In genomic region chr19:3213159-3213558, GRCh38 we compare ENCODE assay signal across 1 cellular context.
TF ChIP-seq lines count a peak whose summit lies in the region.

No MANE protein-coding gene starts in this region.

TF ChIP-seq in K562, 482 proteins besides CTCF, POLR2A, EP300 and RAD21:
- TF ChIP-seq ZNF263 (CRISPR knock-in tag; IDR thresholded peaks at IDR 0.05; ENCODE audit: borderline replicate concordance) (peak; percentile 71), ARID1B (IDR thresholded peaks at IDR 0.05) (no peak), BRF2 (IDR thresholded peaks at IDR 0.05; ENCODE audit: borderline replicate concordance, insufficient read depth, insufficient read length) (no peak), BCOR (IDR thresholded peaks at IDR 0.05) (peak; percentile 75; the same call in 1 of the 2 replicates), RBM25 (IDR thresholded peaks at IDR 0.05; ENCODE audit: low read depth, low read length, severe bottlenecking) (peak; percentile 69), KDM1A (IDR thresholded peaks at IDR 0.05) (peak in 1 of 2 experiments; percentile 25; a peak in 1 of 4 replicates), ESRRA (IDR thresholded peaks at IDR 0.05; ENCODE audit: borderline replicate concordance, low read depth) (peak; percentile 18; the same call in 1 of the 2 replicates), STAT5A (IDR thresholded peaks at IDR 0.05; ENCODE audit: borderline replicate concordance, low read length) (no peak), SMARCA5 (IDR thresholded peaks at IDR 0.05) (peak; percentile 70; the same call in 1 of the 2 replicates), ATF7 (IDR thresholded peaks at IDR 0.05) (no peak), ZNF197 (CRISPR knock-in tag; IDR thresholded peaks at IDR 0.05; ENCODE audit: low read depth) (no peak), MAFG (tag; conservative IDR thresholded peaks at IDR 0.05) (no peak), RERE (CRISPR knock-in tag; IDR thresholded peaks at IDR 0.05; ENCODE audit: borderline replicate concordance) (no peak)
